Comparison of ENCODE assay signal across 9 cellular contexts in the genomic region with DNA sequence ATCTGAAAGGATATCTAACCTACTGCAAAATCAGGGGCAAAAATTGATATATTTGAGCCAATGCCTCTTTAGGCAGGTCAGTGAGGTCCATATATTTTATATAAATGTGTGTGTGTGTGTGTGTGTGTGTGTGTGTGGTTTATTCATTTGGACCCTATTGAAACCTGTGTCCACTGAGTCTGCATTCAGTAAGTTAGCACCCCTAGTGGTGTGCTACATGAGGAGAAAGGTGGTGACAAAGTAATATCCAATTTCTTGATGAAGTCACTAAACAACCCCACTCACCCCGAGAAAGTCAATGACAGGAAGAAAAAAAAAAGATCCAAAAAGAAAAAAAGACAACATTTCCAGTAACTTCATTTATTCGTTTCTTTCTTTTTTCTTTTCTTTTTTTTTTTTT. TPM values are rescaled to one million over a fixed set of nuclear protein-coding genes. Genes with fewer than 3 reads are reported as not detected.
DNase-seq lines count a peak whose midpoint lies in the region; TF ChIP-seq lines count a peak whose summit lies in the region.
"Had no signal": no experiment of that assay in that cellular context is flagged by ENCODE, and none has a peak within 500 bp of the region (broad histone marks: within the 10 kb centered on the region; RNA-seq: fewer than 3 reads in every experiment).

No MANE protein-coding gene starts in this region.

- H3K36me3 Mint-ChIP-seq in CD14-positive monocyte (no peaks in the 10 kb centered on the region), mesothelial cell of epicardium (no peaks in the 10 kb centered on the region)

- H3K9ac ChIP-seq in adipocyte (ENCODE audit: low read length), result no peak overlapping the region

- H3K4me1 Mint-ChIP-seq in CD14-positive monocyte, result peaks cover 57% of the 10 kb centered on the region
- H3K4me1 Mint-ChIP-seq in mesothelial cell of epicardium, result peaks cover 41% of the 10 kb centered on the region

- H3K4me3 Mint-ChIP-seq in CD14-positive monocyte (no peak overlapping the region), mesothelial cell of epicardium (no peak overlapping the region)

- peaks cover 34% of the 10 kb centered on the region for H3K4me1 ChIP-seq in adipocyte (ENCODE audit: control insufficient read depth, insufficient read depth, low read length)

- peaks cover 0 to 2% (median 0%) of the 10 kb centered on the region in 7 donors for H3K9me3 Mint-ChIP-seq in CD14-positive monocyte
- H3K9me3 Mint-ChIP-seq in mesothelial cell of epicardium, result no peaks in the 10 kb centered on the region

- intact Hi-C loops in CD14-positive monocyte (cut with micrococcal nuclease), result loop anchor here in 1 of 2 donors (10.0 kb wide), 1 partner anchor 102 kb away; no protein-coding TSS in a partner anchor

- TF ChIP-seq CTCF in CD14-positive monocyte (IDR thresholded peaks at IDR 0.05), result peak; percentile 30
- TF ChIP-seq CTCF in GM20000 (IDR thresholded peaks at IDR 0.05; ENCODE audit: extremely low read depth, missing control alignments), result peak; percentile 31
- TF ChIP-seq CTCF in mesothelial cell of epicardium (IDR thresholded peaks at IDR 0.05; ENCODE audit: unreplicated experiment), result peak; percentile 22

- no peak overlapping the region for H3K4me3 ChIP-seq in adipocyte (ENCODE audit: low read length)

- H3K9me3 ChIP-seq in adipocyte (ENCODE audit: control insufficient read depth, low read length), result no peaks in the 10 kb centered on the region

- no peaks in the 10 kb centered on the region for H3K36me3 ChIP-seq in adipocyte (ENCODE audit: control insufficient read depth, insufficient read depth, low read length, severe bottlenecking)

- peak overlapping the region in 1 of 7 donors; percentile 76 for H3K27ac Mint-ChIP-seq in CD14-positive monocyte
- no peak overlapping the region for H3K27ac Mint-ChIP-seq in mesothelial cell of epicardium

- DNase-seq in CD14-positive monocyte (ENCODE audit: low spot score) (no peak), GM20000 (ENCODE audit: low spot score) (peak; percentile 29), adipocyte (ENCODE audit: low read depth) (peak; percentile 62), mesothelial cell of epicardium (ENCODE audit: low spot score in 2 of 2, unreplicated experiment in 2 of 2) (no peak), NCI-H1930 (lab: John Stamatoyannopoulos, UW) (no peak), C1 segment of cervical spinal cord (lab: John Stamatoyannopoulos, UW) (no peak), COR-L47 (lab: John Stamatoyannopoulos, UW) (no peak), OCI-M2 (lab: John Stamatoyannopoulos, UW; ENCODE audit: unreplicated experiment) (no peak)
- DNase-seq: midbrain had no signal

- no peaks in the 10 kb centered on the region for H3K27me3 ChIP-seq in adipocyte (replicated peaks; ENCODE audit: control insufficient read depth, insufficient read depth, low read length)

- H3K27me3 Mint-ChIP-seq in CD14-positive monocyte (ENCODE audit: low read depth in 3 of 3) (no peaks in the 10 kb centered on the region), mesothelial cell of epicardium (ENCODE audit: low read depth) (no peaks in the 10 kb centered on the region)

RNA-seq across cellular contexts. Expression of a gene that starts 4.1 kb away (rescaled TPM):
- 10 to 100 TPM; 18.2 to 24.5 TPM for polyA plus RNA-seq in CD14-positive monocyte
- total RNA-seq in mesothelial cell of epicardium, result 62.1 to 64.4 TPM (median 64.1 TPM) in 3 replicates

Comparison
In these comparisons a context has a peak if more than half of its experiments do, and no peak if none do; other contexts are left out.
1. DNase-seq: peak in GM20000 (single experiment) and adipocyte (single experiment); none in CD14-positive monocyte (single experiment), mesothelial cell of epicardium (0 of 2), NCI-H1930 (0 of 2), C1 segment of cervical spinal cord (0 of 14), COR-L47 (single experiment) and OCI-M2 (single experiment).
2. Peak in every context shown above with its lines, with median percentiles within 50 percentile points of each other: CTCF ChIP-seq.